In genomic region chr2:207467716-207468347, GRCh38 we compare ENCODE assay signal across 10 cellular contexts.
DNase-seq lines count a peak whose midpoint lies in the region; ATAC-seq and TF ChIP-seq lines count a peak whose summit lies in the region.
"Had no signal": no experiment of that assay in that cellular context is flagged by ENCODE, and none has a peak within 500 bp of the region (broad histone marks: within the 10 kb centered on the region; RNA-seq: fewer than 3 reads in every experiment).

No MANE protein-coding gene starts in this region.

- H3K9ac ChIP-seq in colonic mucosa (ENCODE audit: low read depth in 2 of 2, low read length in 2 of 2) = no peak overlapping the region

- no peaks in the 10 kb centered on the region for H3K4me1 ChIP-seq in colonic mucosa

- DNase-seq in activated T-cell treated with anti-CD3 and anti-CD28 coated beads, Interleukin-2, amount 50 U/mL, for 4 hours = no peak
- DNase-seq in activated T-cell treated with anti-CD3 and anti-CD28 coated beads for 4 hours (no peak), dedifferentiated amniotic fluid mesenchymal stem cell (ENCODE audit: extremely low spot score) (peak; percentile 47), stromal cell of bone marrow (ENCODE audit: low read depth) (peak; percentile 61), colonic mucosa (no peak)
- DNase-seq: AML-193, posterior cingulate gyrus had no signal

- no peak overlapping the region for H3K4me3 ChIP-seq in colonic mucosa

- no peaks in the 10 kb centered on the region for H3K27me3 ChIP-seq in colonic mucosa

- ATAC-seq in activated T-cell treated with anti-CD3 and anti-CD28 coated beads, Interleukin-2, amount 50 U/mL, for 4 hours = peak; percentile 46 to 74
- ATAC-seq in HG03439 (IDR thresholded peaks at IDR 0.05; ENCODE audit: unreplicated experiment) (peak; percentile 86), HG02938 (IDR thresholded peaks at IDR 0.05; ENCODE audit: unreplicated experiment) (no peak), GM21367 (IDR thresholded peaks at IDR 0.05; ENCODE audit: unreplicated experiment) (no peak)

- H3K9me3 ChIP-seq in colonic mucosa = no peaks in the 10 kb centered on the region

- no peak overlapping the region for H3K4me3 Mint-ChIP-seq in activated T-cell treated with anti-CD3 and anti-CD28 coated beads, Interleukin-2, amount 50 U/mL, for 4 hours

- peaks cover 6% of the 10 kb centered on the region for H3K4me1 Mint-ChIP-seq in activated T-cell treated with anti-CD3 and anti-CD28 coated beads, Interleukin-2, amount 50 U/mL, for 4 hours (ENCODE audit: low read depth)

- H3K27me3 Mint-ChIP-seq in activated T-cell treated with anti-CD3 and anti-CD28 coated beads, Interleukin-2, amount 50 U/mL, for 4 hours (ENCODE audit: low read depth) = no peaks in the 10 kb centered on the region

- no peaks in the 10 kb centered on the region for H3K9me3 Mint-ChIP-seq in activated T-cell treated with anti-CD3 and anti-CD28 coated beads, Interleukin-2, amount 50 U/mL, for 4 hours

- H3K27ac ChIP-seq in colonic mucosa = no peak overlapping the region

- TF ChIP-seq CTCF in colonic mucosa (IDR thresholded peaks at IDR 0.05) = no peak

- no peaks in the 10 kb centered on the region for H3K36me3 ChIP-seq in colonic mucosa

- intact Hi-C loops in colonic mucosa (cut with DNase I) = no loop called here

- H3K36me3 Mint-ChIP-seq in activated T-cell treated with anti-CD3 and anti-CD28 coated beads, Interleukin-2, amount 50 U/mL, for 4 hours (ENCODE audit: insufficient read depth) = no peaks in the 10 kb centered on the region

Comparison
In these comparisons a context has a peak if more than half of its experiments do, and no peak if none do; other contexts are left out.
1. ATAC-seq: peak in activated T-cell treated with anti-CD3 and anti-CD28 coated beads, Interleukin-2, amount 50 U/mL, for 4 hours (2 of 2) and HG03439 (single experiment); none in HG02938 (single experiment) and GM21367 (single experiment).
2. DNase-seq: peak in dedifferentiated amniotic fluid mesenchymal stem cell (single experiment) and stromal cell of bone marrow (single experiment); none in activated T-cell treated with anti-CD3 and anti-CD28 coated beads, Interleukin-2, amount 50 U/mL, for 4 hours (single experiment), activated T-cell treated with anti-CD3 and anti-CD28 coated beads for 4 hours (single experiment) and colonic mucosa (single experiment).